ENCODE assay signal across 1 cellular context in genomic region chr3:48215876-48216275, GRCh38.
TF ChIP-seq lines count a peak whose summit lies in the region.

No MANE protein-coding gene starts in this region.

TF ChIP-seq in HepG2, 621 proteins besides CTCF, POLR2A, EP300 and RAD21:
- no peak for TF ChIP-seq ZNF337 (CRISPR knock-in tag; IDR thresholded peaks at IDR 0.05; ENCODE audit: borderline replicate concordance, low read depth)
